24 cellular contexts compared by ENCODE assay signal in genomic region chr4:145933134-145933533, GRCh38. TPM values are rescaled to one million over a fixed set of nuclear protein-coding genes. Genes with fewer than 3 reads are reported as not detected.
DNase-seq lines count a peak whose midpoint lies in the region; ATAC-seq and TF ChIP-seq lines count a peak whose summit lies in the region.
"Had no signal": no experiment of that assay in that cellular context is flagged by ENCODE, and none has a peak within 500 bp of the region (broad histone marks: within the 10 kb centered on the region; RNA-seq: fewer than 3 reads in every experiment).

No MANE protein-coding gene starts in this region.

- ATAC-seq in HG03439 (IDR thresholded peaks at IDR 0.05; ENCODE audit: unreplicated experiment) (no peak), GM18868 (IDR thresholded peaks at IDR 0.05; ENCODE audit: unreplicated experiment) (no peak)
- ATAC-seq: A549; activated naive CD8-positive, alpha-beta T cell treated with anti-CD3 and anti-CD28 coated beads, Interleukin-2, amount 50 U/mL, for 24 hours; left lobe of liver had no signal

- H3K9me3 ChIP-seq in prostate gland = no peaks in the 10 kb centered on the region
- H3K9me3 ChIP-seq in testis = no peaks in the 10 kb centered on the region
- H3K9me3 ChIP-seq: A549, BE2C, HAP-1, transverse colon had no signal

- no peak for TF ChIP-seq CTCF in prostate gland (IDR thresholded peaks at IDR 0.05)
- no peak for TF ChIP-seq CTCF in testis (IDR thresholded peaks at IDR 0.05)

- 49% methylated on average over 2 of the region's 2 CpGs for WGBS in prostate gland
- 54 to 60% methylated on average over 2 of the region's 2 CpGs for WGBS in testis, 2 donors

- TF ChIP-seq POLR2A in prostate gland (IDR thresholded peaks at IDR 0.05) = no peak
- no peak for TF ChIP-seq POLR2A in testis (IDR thresholded peaks at IDR 0.05)

- peak overlapping the region; percentile 4 to 97 for H3K27ac ChIP-seq in prostate gland
- no peak overlapping the region for H3K27ac ChIP-seq in testis
- H3K27ac ChIP-seq: A549, epithelial cell of prostate, VCaP had no signal

- H3K27me3 ChIP-seq in prostate gland (replicated peaks; ENCODE audit: insufficient read depth) = no peaks in the 10 kb centered on the region
- no peaks in the 10 kb centered on the region for H3K27me3 ChIP-seq in testis
- H3K27me3 ChIP-seq: BE2C, transverse colon had no signal

- H3K36me3 ChIP-seq in prostate gland (no peaks in the 10 kb centered on the region), testis (ENCODE audit: low read depth, missing control alignments) (no peaks in the 10 kb centered on the region)
- H3K36me3 ChIP-seq: BE2C, HAP-1, transverse colon had no signal

- DNase-seq in EH (ENCODE audit: low read depth) = peak; percentile 60
- peak; percentile 56 for DNase-seq in LHCN-M2 (ENCODE audit: low read depth)
- peak; percentile 15 for DNase-seq in fibroblast of gingiva (ENCODE audit: low read depth)
- no peak for DNase-seq in prostate gland (ENCODE audit: low spot score)
- DNase-seq in testis = no peak
- no peak for DNase-seq in foreskin melanocyte
- DNase-seq: activated CD4-positive, alpha-beta T cell treated with anti-CD3 and anti-CD28 coated beads for 4 hours; activated naive CD8-positive, alpha-beta T cell treated with anti-CD3 and anti-CD28 coated beads, Interleukin-2, amount 50 U/mL, for 24 hours; BE2C; effector CD8-positive, alpha-beta T cell; hippocampal formation; mesenchymal stem cell; NCI-H446 treated with DMSO at 0.1 percent for 48 hours; NK-92 treated with Interleukin-12 subunit alpha and Interleukin-12 subunit beta, amount 100 ng/mL, for 24 hours; Right ventricle myocardium superior; small intestine; transverse colon had no signal

- H3K4me3 ChIP-seq in prostate gland (no peak overlapping the region), testis (no peak overlapping the region)
- H3K4me3 ChIP-seq: A549, HAP-1, transverse colon had no signal

- H3K4me1 ChIP-seq in prostate gland (replicated peaks) = no peaks in the 10 kb centered on the region
- peaks cover 20% of the 10 kb centered on the region for H3K4me1 ChIP-seq in testis

- intact Hi-C loops in prostate gland (cut with DNase I) = loop anchor here (10.0 kb wide), 1 partner anchor 758 kb away; no protein-coding TSS in a partner anchor
- intact Hi-C loops in testis (cut with DNase I; ENCODE audit: low total_unique reads) = no loop called here

RNA-seq across cellular contexts. Expression of gene ZNF827, which starts 5.5 kb away (rescaled TPM):
- total RNA-seq in LHCN-M2 (2014; rRNA removed) (4.2 and 8.3 TPM in 2 replicates), prostate gland (100 to 1,000 TPM; 221 to 286 TPM), testis (10 to 100 TPM; 37.5 to 46.8 TPM)
- polyA plus RNA-seq in LHCN-M2 (2012) = 7.5 TPM
- polyA plus RNA-seq in testis (ENCODE audit: insufficient read depth, low read depth, low replicate concordance) = 13.9 TPM

Comparison
In these comparisons a context has a peak if more than half of its experiments do, and no peak if none do; other contexts are left out.
1. DNase-seq: peak in EH (single experiment), LHCN-M2 (single experiment) and fibroblast of gingiva (single experiment); none in prostate gland (single experiment), testis (single experiment) and foreskin melanocyte (single experiment).
2. H3K27ac ChIP-seq: peak in prostate gland (2 of 2); none in testis (0 of 2).
3. RNA of gene ZNF827, which starts 5.5 kb away (total RNA-seq): 221 to 286 TPM in prostate gland; 37.5 to 46.8 TPM in testis and 4.2 to 8.3 TPM in LHCN-M2; every median in the first group is over 4 times any median in the second.